ENCODE assay signal across 17 cellular contexts in genomic region chr12:72313757-72314270, GRCh38. TPM values are rescaled to one million over a fixed set of nuclear protein-coding genes. Genes with fewer than 3 reads are reported as not detected.
DNase-seq lines count a peak whose midpoint lies in the region.
"Had no signal": no experiment of that assay in that cellular context is flagged by ENCODE, and none has a peak within 500 bp of the region (broad histone marks: within the 10 kb centered on the region; RNA-seq: fewer than 3 reads in every experiment).

No MANE protein-coding gene starts in this region.

- DNase-seq in HAP-1 (ENCODE audit: low spot score in 2 of 2) (peak; percentile 23), amniotic epithelial cell (ENCODE audit: low read depth) (peak; percentile 1), iris pigment epithelial cell (ENCODE audit: low read depth) (peak; percentile 25), renal cortical epithelial cell (ENCODE audit: low read depth) (peak; percentile 49), NCI-H1048 (lab: John Stamatoyannopoulos, UW) (no peak), head of caudate nucleus (no peak)
- no peak for DNase-seq in stimulated activated CD4-positive, alpha-beta T cell treated with anti-CD3 and anti-CD28 coated beads, Interleukin-1b, Interleukin-23, amount 100 ng/mL, for 48 hours
- DNase-seq: CD4-positive, alpha-beta memory T cell; DMS53; EL; GOT3; NCI-H1694 treated with DMSO at 0.1 percent for 48 hours had no signal

- in situ Hi-C loops in HAP-1 (cut with MboI; ENCODE audit: low sequenced_read_pairs) = no loop called here

- intact Hi-C loops in head of caudate nucleus (cut with DNase I) = no loop called here

- no peaks in the 10 kb centered on the region for H3K36me3 ChIP-seq in HAP-1 (replicated peaks)
- H3K36me3 ChIP-seq: BLaER1, SJSA1 had no signal

- no peak overlapping the region for H3K4me3 ChIP-seq in HAP-1
- H3K4me3 ChIP-seq: BLaER1, GM12878, K562, SJSA1 had no signal

- no peaks in the 10 kb centered on the region for H3K4me1 ChIP-seq in HAP-1
- H3K4me1 ChIP-seq: BLaER1, SJSA1 had no signal

- H3K27me3 ChIP-seq in HAP-1 (ENCODE audit: low read depth) = no peaks in the 10 kb centered on the region
- H3K27me3 ChIP-seq: BLaER1, SJSA1 had no signal

- no peaks in the 10 kb centered on the region; the same call in 1 of the 2 replicates for H3K9me3 ChIP-seq in HAP-1
- H3K9me3 ChIP-seq: BLaER1, SJSA1 had no signal

RNA-seq across cellular contexts. Expression of gene TRHDE, which starts 41.6 kb away (rescaled TPM):
- total RNA-seq in renal cortical epithelial cell = 17.5 and 30.6 TPM in 2 replicates
- total RNA-seq: CD4-positive, alpha-beta memory T cell; GM12878; NCI-H460 had no signal

Comparison
In these comparisons a context has a peak if more than half of its experiments do, and no peak if none do; other contexts are left out.
1. DNase-seq: peak in HAP-1 (2 of 2), amniotic epithelial cell (single experiment), iris pigment epithelial cell (single experiment) and renal cortical epithelial cell (single experiment); none in NCI-H1048 (single experiment), head of caudate nucleus (0 of 42) and stimulated activated CD4-positive, alpha-beta T cell treated with anti-CD3 and anti-CD28 coated beads, Interleukin-1b, Interleukin-23, amount 100 ng/mL, for 48 hours (single experiment).